Comparison of ENCODE assay signal across 1 cellular context in genomic region chr16:20336955-20337354, GRCh38.
A peak's percentile ranks its signal among the peaks of the same experiment; 100 is the strongest.
TF ChIP-seq lines count a peak whose summit lies in the region.

No MANE protein-coding gene starts in this region.

TF ChIP-seq in HepG2, 621 proteins besides CTCF, POLR2A, EP300 and RAD21:
- TF ChIP-seq, protein P1, sequence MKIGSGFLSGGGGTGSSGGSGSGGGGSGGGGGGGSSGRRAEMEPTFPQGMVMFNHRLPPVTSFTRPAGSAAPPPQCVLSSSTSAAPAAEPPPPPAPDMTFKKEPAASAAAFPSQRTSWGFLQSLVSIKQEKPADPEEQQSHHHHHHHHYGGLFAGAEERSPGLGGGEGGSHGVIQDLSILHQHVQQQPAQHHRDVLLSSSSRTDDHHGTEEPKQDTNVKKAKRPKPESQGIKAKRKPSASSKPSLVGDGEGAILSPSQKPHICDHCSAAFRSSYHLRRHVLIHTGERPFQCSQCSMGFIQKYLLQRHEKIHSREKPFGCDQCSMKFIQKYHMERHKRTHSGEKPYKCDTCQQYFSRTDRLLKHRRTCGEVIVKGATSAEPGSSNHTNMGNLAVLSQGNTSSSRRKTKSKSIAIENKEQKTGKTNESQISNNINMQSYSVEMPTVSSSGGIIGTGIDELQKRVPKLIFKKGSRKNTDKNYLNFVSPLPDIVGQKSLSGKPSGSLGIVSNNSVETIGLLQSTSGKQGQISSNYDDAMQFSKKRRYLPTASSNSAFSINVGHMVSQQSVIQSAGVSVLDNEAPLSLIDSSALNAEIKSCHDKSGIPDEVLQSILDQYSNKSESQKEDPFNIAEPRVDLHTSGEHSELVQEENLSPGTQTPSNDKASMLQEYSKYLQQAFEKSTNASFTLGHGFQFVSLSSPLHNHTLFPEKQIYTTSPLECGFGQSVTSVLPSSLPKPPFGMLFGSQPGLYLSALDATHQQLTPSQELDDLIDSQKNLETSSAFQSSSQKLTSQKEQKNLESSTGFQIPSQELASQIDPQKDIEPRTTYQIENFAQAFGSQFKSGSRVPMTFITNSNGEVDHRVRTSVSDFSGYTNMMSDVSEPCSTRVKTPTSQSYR (CRISPR knock-in tag; IDR thresholded peaks at IDR 0.05; ENCODE audit: borderline replicate concordance) = peak; percentile 23; the same call in 1 of the 2 replicates
- TF ChIP-seq CBX2 (IDR thresholded peaks at IDR 0.05; ENCODE audit: low read depth, low read length) (no peak), CBX2 (CRISPR knock-in tag; IDR thresholded peaks at IDR 0.05; ENCODE audit: low read depth) (no peak)
